In the genomic region with DNA sequence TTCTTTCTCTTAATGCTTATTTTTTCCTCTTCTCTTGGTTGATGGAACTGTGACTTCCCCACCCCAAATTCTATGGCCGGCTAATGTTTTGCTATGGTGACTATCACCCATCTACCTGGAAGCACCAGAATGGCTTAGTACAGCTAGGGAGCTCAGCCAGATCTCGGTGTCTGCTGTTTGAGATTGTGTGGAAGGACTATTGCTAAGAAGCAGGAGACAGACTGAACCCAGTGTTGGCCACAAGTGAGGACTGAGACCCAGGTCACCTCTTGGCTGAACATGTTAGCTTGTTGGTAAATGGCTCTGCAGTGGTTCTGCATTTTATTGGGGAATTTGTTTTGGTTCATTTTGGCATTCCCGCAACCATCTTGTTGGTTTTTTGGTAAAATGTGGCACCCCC, we compare ENCODE assay signal across 10 cellular contexts. TPM values are rescaled to one million over a fixed set of nuclear protein-coding genes. Genes with fewer than 3 reads are reported as not detected.
A peak's percentile ranks its signal among the peaks of the same experiment; 100 is the strongest.
DNase-seq lines count a peak whose midpoint lies in the region; ATAC-seq and TF ChIP-seq lines count a peak whose summit lies in the region.
"Had no signal": no experiment of that assay in that cellular context is flagged by ENCODE, and none has a peak within 500 bp of the region (broad histone marks: within the 10 kb centered on the region; RNA-seq: fewer than 3 reads in every experiment).

No MANE protein-coding gene starts in this region.

- peak overlapping the region; percentile 86 for H3K4me3 Mint-ChIP-seq in activated naive CD4-positive, alpha-beta T cell treated with anti-CD3 and anti-CD28 coated beads, Interleukin-2, amount 10 ng/mL, durations not matched to agents 7 days and 5 days
- peak overlapping the region; percentile 98 for H3K4me3 Mint-ChIP-seq in type B pancreatic cell

- no peaks in the 10 kb centered on the region for H3K36me3 ChIP-seq in lower lobe of right lung

- no peak for DNase-seq in activated naive CD4-positive, alpha-beta T cell treated with anti-CD3 and anti-CD28 coated beads, Interleukin-2, amount 10 ng/mL, durations not matched to agents 7 days and 5 days
- no peak for DNase-seq in activated naive CD4-positive, alpha-beta T cell treated with anti-CD3 and anti-CD28 coated beads, Interleukin-2, amount 50 U/mL, for 16 hours
- DNase-seq in astrocyte of the cerebellum (ENCODE audit: low read depth) (no peak), lower lobe of right lung (no peak), type B pancreatic cell (ENCODE audit: extremely low spot score, unreplicated experiment) (no peak), NCI-H146 (lab: John Stamatoyannopoulos, UW) (no peak), NCI-H2107 (lab: John Stamatoyannopoulos, UW) (no peak)
- DNase-seq: DMS 273 treated with DMSO at 0.1 percent for 48 hours, small intestine had no signal

- H3K27me3 ChIP-seq in lower lobe of right lung (ENCODE audit: low read depth) = no peaks in the 10 kb centered on the region

- TF ChIP-seq CTCF in astrocyte of the cerebellum (IDR thresholded peaks at IDR 0.05; ENCODE audit: low read depth, low read length, missing control alignments) = no peak
- TF ChIP-seq CTCF in lower lobe of right lung (IDR thresholded peaks at IDR 0.05) = no peak
- no peak for TF ChIP-seq CTCF in type B pancreatic cell (conservative IDR thresholded peaks at IDR 0.05)

- peaks cover 29% of the 10 kb centered on the region for H3K36me3 Mint-ChIP-seq in activated naive CD4-positive, alpha-beta T cell treated with anti-CD3 and anti-CD28 coated beads, Interleukin-2, amount 10 ng/mL, durations not matched to agents 7 days and 5 days
- H3K36me3 Mint-ChIP-seq in type B pancreatic cell = peaks cover 4% of the 10 kb centered on the region

- H3K4me3 ChIP-seq in astrocyte of the cerebellum (ENCODE audit: low read depth, low read length) (peak overlapping the region; percentile 68), lower lobe of right lung (peak overlapping the region; percentile 7)

- CTCF ChIA-PET in activated naive CD4-positive, alpha-beta T cell treated with anti-CD3 and anti-CD28 coated beads, Interleukin-2, amount 10 ng/mL, durations not matched to agents 7 days and 5 days (lab: Charles Lee) = interaction anchor here (1.6 to 2.7 kb wide), 2 partner anchors 9 to 11 kb away, joined by 4 to 13 read pairs; no protein-coding TSS in a partner anchor

- peaks cover 73% of the 10 kb centered on the region for H3K4me1 Mint-ChIP-seq in activated naive CD4-positive, alpha-beta T cell treated with anti-CD3 and anti-CD28 coated beads, Interleukin-2, amount 10 ng/mL, durations not matched to agents 7 days and 5 days
- peaks cover 52% of the 10 kb centered on the region for H3K4me1 Mint-ChIP-seq in type B pancreatic cell (ENCODE audit: unreplicated experiment)

- in situ Hi-C loops in astrocyte of the cerebellum (cut with HindIII; ENCODE audit: low sequenced_read_pairs) = no loop called here

- H3K9me3 ChIP-seq in lower lobe of right lung = no peaks in the 10 kb centered on the region

- peaks cover 5% of the 10 kb centered on the region for H3K27me3 Mint-ChIP-seq in activated naive CD4-positive, alpha-beta T cell treated with anti-CD3 and anti-CD28 coated beads, Interleukin-2, amount 10 ng/mL, durations not matched to agents 7 days and 5 days
- no peaks in the 10 kb centered on the region for H3K27me3 Mint-ChIP-seq in type B pancreatic cell

- no peaks in the 10 kb centered on the region for H3K9me3 Mint-ChIP-seq in activated naive CD4-positive, alpha-beta T cell treated with anti-CD3 and anti-CD28 coated beads, Interleukin-2, amount 10 ng/mL, durations not matched to agents 7 days and 5 days
- H3K9me3 Mint-ChIP-seq in type B pancreatic cell = no peaks in the 10 kb centered on the region

- H3K27ac ChIP-seq in lower lobe of right lung = peak overlapping the region; percentile 92

- peak overlapping the region; percentile 99 for H3K27ac Mint-ChIP-seq in activated naive CD4-positive, alpha-beta T cell treated with anti-CD3 and anti-CD28 coated beads, Interleukin-2, amount 10 ng/mL, durations not matched to agents 7 days and 5 days
- peak overlapping the region; percentile 92 for H3K27ac Mint-ChIP-seq in type B pancreatic cell

- intact Hi-C loops in lower lobe of right lung (cut with DNase I) = no loop called here

- peaks cover 75% of the 10 kb centered on the region for H3K4me1 ChIP-seq in lower lobe of right lung

- ATAC-seq in lower lobe of right lung (no peak), GM21528 (IDR thresholded peaks at IDR 0.05; ENCODE audit: low FRiP score, unreplicated experiment) (no peak)

RNA-seq across cellular contexts. Expression of a gene that starts 2.7 kb away (rescaled TPM):
- total RNA-seq in lower lobe of right lung (170 TPM), type B pancreatic cell (ENCODE audit: low replicate concordance) (225 and 300 TPM in 2 replicates)
